In genomic region chr5:57302164-57302563, GRCh38 we compare ENCODE assay signal across 3 cellular contexts.
TF ChIP-seq lines count a peak whose summit lies in the region.

No MANE protein-coding gene starts in this region.

TF ChIP-seq in SK-N-SH, 30 proteins besides CTCF, POLR2A, EP300 and RAD21 (continued from another document):
- TF ChIP-seq PBX3 (IDR thresholded peaks at IDR 0.05) (peak; percentile 72), FOSL2 (IDR thresholded peaks at IDR 0.05; ENCODE audit: borderline replicate concordance, low read depth) (0 out of 2 replicates have a peak, but pooled peaks have one; percentile 49), ELF1 (IDR thresholded peaks at IDR 0.05) (no peak), RCOR1 (IDR thresholded peaks at IDR 0.05; ENCODE audit: low read length) (no peak), FOXM1 (IDR thresholded peaks at IDR 0.05; ENCODE audit: low read depth) (no peak), JUND (IDR thresholded peaks at IDR 0.05) (peak; percentile 43)

TF ChIP-seq in SK-N-SH treated with all-trans-retinoic acid at 6 μM for 48 hours, 23 proteins besides CTCF, POLR2A, EP300 and RAD21 (continued from another document):
- TF ChIP-seq PATZ1 (CRISPR knock-in tag; IDR thresholded peaks at IDR 0.05; ENCODE audit: borderline replicate concordance) (no peak), BACH2 (CRISPR knock-in tag; IDR thresholded peaks at IDR 0.05; ENCODE audit: borderline replicate concordance) (no peak), OSR1 (CRISPR knock-in tag; IDR thresholded peaks at IDR 0.05) (no peak), GLIS3 (CRISPR knock-in tag; IDR thresholded peaks at IDR 0.05) (no peak), CREB5 (CRISPR knock-in tag; IDR thresholded peaks at IDR 0.05; ENCODE audit: low read depth) (no peak)

TF ChIP-seq in GM12878, 131 proteins besides CTCF, POLR2A, EP300 and RAD21 (continued from another document):
- TF ChIP-seq SREBF1 (IDR thresholded peaks at IDR 0.05; ENCODE audit: low read length): no peak
- no peak for TF ChIP-seq TAF1 (IDR thresholded peaks at IDR 0.05; ENCODE audit: borderline replicate concordance, low read depth, low read length)
- no peak for TF ChIP-seq CBX5 (IDR thresholded peaks at IDR 0.05; ENCODE audit: low read depth)
- no peak for TF ChIP-seq POLR2AphosphoS2 (IDR thresholded peaks at IDR 0.05; ENCODE audit: low read depth, low read length)
- TF ChIP-seq, protein P1, sequence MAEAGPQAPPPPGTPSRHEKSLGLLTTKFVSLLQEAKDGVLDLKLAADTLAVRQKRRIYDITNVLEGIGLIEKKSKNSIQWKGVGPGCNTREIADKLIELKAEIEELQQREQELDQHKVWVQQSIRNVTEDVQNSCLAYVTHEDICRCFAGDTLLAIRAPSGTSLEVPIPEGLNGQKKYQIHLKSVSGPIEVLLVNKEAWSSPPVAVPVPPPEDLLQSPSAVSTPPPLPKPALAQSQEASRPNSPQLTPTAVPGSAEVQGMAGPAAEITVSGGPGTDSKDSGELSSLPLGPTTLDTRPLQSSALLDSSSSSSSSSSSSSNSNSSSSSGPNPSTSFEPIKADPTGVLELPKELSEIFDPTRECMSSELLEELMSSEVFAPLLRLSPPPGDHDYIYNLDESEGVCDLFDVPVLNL (IDR thresholded peaks at IDR 0.05; ENCODE audit: low read depth, low read length): no peak
- no peak for TF ChIP-seq EGR1 (IDR thresholded peaks at IDR 0.05; ENCODE audit: borderline replicate concordance in 1 of 2, low read depth in 2 of 2, low read length in 2 of 2)
- 0 out of 2 replicates have a peak, but pooled peaks have one; percentile 34 for TF ChIP-seq RAD51 (IDR thresholded peaks at IDR 0.05)
- no peak for TF ChIP-seq FOS (IDR thresholded peaks at IDR 0.05; ENCODE audit: borderline replicate concordance, extremely low read depth, insufficient read length)
- no peak for TF ChIP-seq MYC (IDR thresholded peaks at IDR 0.05; ENCODE audit: insufficient read depth, insufficient read length, insufficient replicate concordance, low read length, severe bottlenecking)
- TF ChIP-seq BMI1 (IDR thresholded peaks at IDR 0.05; ENCODE audit: borderline replicate concordance): no peak
- 0 out of 2 replicates have a peak, but pooled peaks have one; percentile 46 for TF ChIP-seq TCF12 (IDR thresholded peaks at IDR 0.05; ENCODE audit: low read depth, low read length)
- TF ChIP-seq STAT1 (conservative IDR thresholded peaks at IDR 0.05): no peak
- TF ChIP-seq, protein P2, sequence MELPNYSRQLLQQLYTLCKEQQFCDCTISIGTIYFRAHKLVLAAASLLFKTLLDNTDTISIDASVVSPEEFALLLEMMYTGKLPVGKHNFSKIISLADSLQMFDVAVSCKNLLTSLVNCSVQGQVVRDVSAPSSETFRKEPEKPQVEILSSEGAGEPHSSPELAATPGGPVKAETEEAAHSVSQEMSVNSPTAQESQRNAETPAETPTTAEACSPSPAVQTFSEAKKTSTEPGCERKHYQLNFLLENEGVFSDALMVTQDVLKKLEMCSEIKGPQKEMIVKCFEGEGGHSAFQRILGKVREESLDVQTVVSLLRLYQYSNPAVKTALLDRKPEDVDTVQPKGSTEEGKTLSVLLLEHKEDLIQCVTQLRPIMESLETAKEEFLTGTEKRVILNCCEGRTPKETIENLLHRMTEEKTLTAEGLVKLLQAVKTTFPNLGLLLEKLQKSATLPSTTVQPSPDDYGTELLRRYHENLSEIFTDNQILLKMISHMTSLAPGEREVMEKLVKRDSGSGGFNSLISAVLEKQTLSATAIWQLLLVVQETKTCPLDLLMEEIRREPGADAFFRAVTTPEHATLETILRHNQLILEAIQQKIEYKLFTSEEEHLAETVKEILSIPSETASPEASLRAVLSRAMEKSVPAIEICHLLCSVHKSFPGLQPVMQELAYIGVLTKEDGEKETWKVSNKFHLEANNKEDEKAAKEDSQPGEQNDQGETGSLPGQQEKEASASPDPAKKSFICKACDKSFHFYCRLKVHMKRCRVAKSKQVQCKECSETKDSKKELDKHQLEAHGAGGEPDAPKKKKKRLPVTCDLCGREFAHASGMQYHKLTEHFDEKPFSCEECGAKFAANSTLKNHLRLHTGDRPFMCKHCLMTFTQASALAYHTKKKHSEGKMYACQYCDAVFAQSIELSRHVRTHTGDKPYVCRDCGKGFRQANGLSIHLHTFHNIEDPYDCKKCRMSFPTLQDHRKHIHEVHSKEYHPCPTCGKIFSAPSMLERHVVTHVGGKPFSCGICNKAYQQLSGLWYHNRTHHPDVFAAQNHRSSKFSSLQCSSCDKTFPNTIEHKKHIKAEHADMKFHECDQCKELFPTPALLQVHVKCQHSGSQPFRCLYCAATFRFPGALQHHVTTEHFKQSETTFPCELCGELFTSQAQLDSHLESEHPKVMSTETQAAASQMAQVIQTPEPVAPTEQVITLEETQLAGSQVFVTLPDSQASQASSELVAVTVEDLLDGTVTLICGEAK (IDR thresholded peaks at IDR 0.05; ENCODE audit: borderline replicate concordance): no peak
- TF ChIP-seq, protein P3, sequence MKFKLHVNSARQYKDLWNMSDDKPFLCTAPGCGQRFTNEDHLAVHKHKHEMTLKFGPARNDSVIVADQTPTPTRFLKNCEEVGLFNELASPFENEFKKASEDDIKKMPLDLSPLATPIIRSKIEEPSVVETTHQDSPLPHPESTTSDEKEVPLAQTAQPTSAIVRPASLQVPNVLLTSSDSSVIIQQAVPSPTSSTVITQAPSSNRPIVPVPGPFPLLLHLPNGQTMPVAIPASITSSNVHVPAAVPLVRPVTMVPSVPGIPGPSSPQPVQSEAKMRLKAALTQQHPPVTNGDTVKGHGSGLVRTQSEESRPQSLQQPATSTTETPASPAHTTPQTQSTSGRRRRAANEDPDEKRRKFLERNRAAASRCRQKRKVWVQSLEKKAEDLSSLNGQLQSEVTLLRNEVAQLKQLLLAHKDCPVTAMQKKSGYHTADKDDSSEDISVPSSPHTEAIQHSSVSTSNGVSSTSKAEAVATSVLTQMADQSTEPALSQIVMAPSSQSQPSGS (IDR thresholded peaks at IDR 0.05; ENCODE audit: low read length): no peak
- TF ChIP-seq ASH2L (IDR thresholded peaks at IDR 0.05; ENCODE audit: borderline replicate concordance, low read depth): no peak
- TF ChIP-seq IKZF1 (conservative IDR thresholded peaks at IDR 0.05): no peak
- no peak for TF ChIP-seq CEBPB (IDR thresholded peaks at IDR 0.05; ENCODE audit: borderline replicate concordance in 1 of 2, low read depth in 2 of 2, low read length in 2 of 2)
- TF ChIP-seq MTA2 (IDR thresholded peaks at IDR 0.05; ENCODE audit: low read depth): peak; percentile 38; the same call in 1 of the 2 replicates
- TF ChIP-seq RUNX3 (IDR thresholded peaks at IDR 0.05; ENCODE audit: low read length): peak; percentile 53
- no peak for TF ChIP-seq KDM1A (IDR thresholded peaks at IDR 0.05; ENCODE audit: borderline replicate concordance)
- no peak for TF ChIP-seq ZNF217 (IDR thresholded peaks at IDR 0.05)
- no peak for TF ChIP-seq DPF2 (IDR thresholded peaks at IDR 0.05)
